Comparison of ENCODE assay signal across 8 cellular contexts in the genomic region with DNA sequence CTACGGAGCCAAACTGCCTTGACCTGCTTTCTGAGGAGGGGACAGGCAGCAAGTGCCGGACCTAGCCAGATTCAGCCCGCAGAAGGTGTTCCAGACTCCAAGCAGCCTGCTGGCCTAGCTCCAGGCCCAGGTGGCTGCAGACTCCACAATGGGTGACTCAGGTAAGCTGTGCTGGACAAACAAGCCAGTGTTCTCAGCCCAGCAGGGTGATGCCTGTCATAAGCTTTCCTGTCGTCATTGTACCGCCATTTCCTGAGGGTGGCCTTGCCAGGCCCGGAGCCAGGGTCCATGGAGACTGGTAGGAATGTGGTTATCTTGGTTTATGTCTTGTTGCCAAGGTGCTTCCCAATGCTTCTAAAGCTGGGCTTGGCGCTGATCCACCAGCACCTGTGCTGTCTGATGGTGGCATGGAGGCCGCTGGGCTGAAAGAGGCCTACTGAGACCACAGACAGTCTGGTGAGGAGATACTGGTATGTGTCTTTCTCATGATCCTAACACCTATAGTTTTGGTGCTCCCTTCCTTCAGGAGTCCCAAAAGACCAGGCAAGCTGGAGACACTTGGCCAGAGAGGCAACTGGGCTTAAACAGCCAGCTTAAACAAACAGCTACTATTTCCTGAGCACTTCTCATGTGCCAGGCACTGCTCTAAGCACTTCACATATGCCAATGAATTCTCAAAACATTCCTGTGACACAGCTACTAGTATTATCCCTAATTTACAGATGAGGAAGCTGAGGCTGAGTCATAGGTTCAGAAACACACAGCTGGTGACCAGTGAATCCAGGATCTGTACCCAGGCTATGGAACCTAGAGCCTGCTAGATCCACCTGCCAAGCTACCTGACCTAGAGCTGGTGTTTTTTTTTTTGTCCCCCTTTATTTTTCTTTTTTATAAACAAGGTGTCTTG. TPM values are rescaled to one million over a fixed set of nuclear protein-coding genes. Genes with fewer than 3 reads are reported as not detected.
DNase-seq lines count a peak whose midpoint lies in the region; ATAC-seq and TF ChIP-seq lines count a peak whose summit lies in the region.

No MANE protein-coding gene starts in this region.

- ATAC-seq in T-helper 17 cell = no peak

- H3K27ac Mint-ChIP-seq in MCF 10A (ENCODE audit: low read depth, unreplicated experiment) (peak overlapping the region; percentile 86), T-helper 17 cell (no peak overlapping the region)

- TF ChIP-seq CTCF in AG10803 (conservative IDR thresholded peaks at IDR 0.05; ENCODE audit: low read length) = no peak
- TF ChIP-seq CTCF in MCF 10A (IDR thresholded peaks at IDR 0.05; ENCODE audit: unreplicated experiment) = no peak

- H3K9me3 ChIP-seq in T-helper 17 cell (ENCODE audit: control insufficient read depth, low read length, poor library complexity, severe bottlenecking) = no peaks in the 10 kb centered on the region

- no TSS peak for BruUV-seq in MCF 10A (replicated peaks; lab: Mats Ljungman, UMichigan)

- H3K4me1 Mint-ChIP-seq in MCF 10A (ENCODE audit: insufficient read depth, unreplicated experiment) (peaks cover 21% of the 10 kb centered on the region), T-helper 17 cell (peaks cover 8% of the 10 kb centered on the region)

- CTCF ChIA-PET in MCF 10A (lab: Yijun Ruan, JAX) = interaction anchor here (0.6 to 5.9 kb wide), 27 partner anchors 10 to 1100 kb away, joined by 3 to 66 read pairs (median 4); partner anchors contain the start of gene UBE2H

- intact Hi-C loops in MCF 10A (cut with micrococcal nuclease) = no loop called here

- no peaks in the 10 kb centered on the region for H3K9me3 Mint-ChIP-seq in MCF 10A (ENCODE audit: unreplicated experiment)

- H3K27me3 Mint-ChIP-seq in MCF 10A (ENCODE audit: insufficient read depth, unreplicated experiment) = no peaks in the 10 kb centered on the region
- H3K27me3 Mint-ChIP-seq in T-helper 17 cell = no peaks in the 10 kb centered on the region

- H3K4me3 Mint-ChIP-seq in MCF 10A (ENCODE audit: unreplicated experiment) = peak overlapping the region; percentile 16
- H3K4me3 Mint-ChIP-seq in T-helper 17 cell = no peak overlapping the region

- DNase-seq in AG10803 (ENCODE audit: low read depth) = peak; percentile 65
- DNase-seq in M059J (ENCODE audit: low read depth) = peak; percentile 95
- DNase-seq in MCF 10A (ENCODE audit: unreplicated experiment) = peak; percentile 94
- peak; percentile 91 to 93 for DNase-seq in lung microvascular endothelial cell (ENCODE audit: low read depth in 2 of 2)
- DNase-seq in globus pallidus (ENCODE audit: low spot score) = no peak
- DNase-seq in GM19240 (ENCODE audit: insufficient read length, low spot score) = no peak
- no peak for DNase-seq in T-helper 17 cell
- no peak for DNase-seq in putamen (ENCODE audit: low spot score)

- no peak overlapping the region for H3K4me3 ChIP-seq in AG10803 (ENCODE audit: low read length)

- POLR2A ChIA-PET in MCF 10A (lab: Yijun Ruan, JAX) = interaction anchor here (0.6 to 5.9 kb wide), 25 partner anchors 16 to 351 kb away, joined by 3 to 187 read pairs (median 4); partner anchors contain the start of gene UBE2H

- H3K36me3 Mint-ChIP-seq in MCF 10A (ENCODE audit: insufficient read depth, unreplicated experiment) = no peaks in the 10 kb centered on the region
- peaks cover 2% of the 10 kb centered on the region for H3K36me3 Mint-ChIP-seq in T-helper 17 cell (ENCODE audit: low read depth)

RNA-seq across cellular contexts. Expression of gene ZC3HC1, which starts 42.0 kb away (rescaled TPM):
- total RNA-seq in M059J (2014; rRNA removed; shearing (Covaris generic)) = 38.3 and 45.3 TPM in 2 replicates
- 20.9 and 24.2 TPM in 2 replicates for total RNA-seq in MCF 10A (2022)
- total RNA-seq in lung microvascular endothelial cell = 12.4 and 15.9 TPM in 2 replicates
- 10 to 100 TPM in 1 of 2 donors, 1 to 10 TPM in 1; 8.8 to 10.3 TPM for total RNA-seq in T-helper 17 cell

RNA-seq across cellular contexts. Expression of gene UBE2H, which starts 56.4 kb away (rescaled TPM):
- total RNA-seq in M059J (2014; rRNA removed; shearing (Covaris generic)) = 60.5 and 98.3 TPM in 2 replicates
- total RNA-seq in MCF 10A (2022) (128 and 130 TPM in 2 replicates), lung microvascular endothelial cell (41.0 and 41.1 TPM in 2 replicates), T-helper 17 cell (10 to 100 TPM; 77.9 to 84.2 TPM)

Comparison
In these comparisons a context has a peak if more than half of its experiments do, and no peak if none do; other contexts are left out.
1. DNase-seq: peak in AG10803 (single experiment), M059J (single experiment), MCF 10A (single experiment) and lung microvascular endothelial cell (2 of 2); none in globus pallidus (single experiment), GM19240 (single experiment), T-helper 17 cell (0 of 3) and putamen (single experiment).